In the genomic region with DNA sequence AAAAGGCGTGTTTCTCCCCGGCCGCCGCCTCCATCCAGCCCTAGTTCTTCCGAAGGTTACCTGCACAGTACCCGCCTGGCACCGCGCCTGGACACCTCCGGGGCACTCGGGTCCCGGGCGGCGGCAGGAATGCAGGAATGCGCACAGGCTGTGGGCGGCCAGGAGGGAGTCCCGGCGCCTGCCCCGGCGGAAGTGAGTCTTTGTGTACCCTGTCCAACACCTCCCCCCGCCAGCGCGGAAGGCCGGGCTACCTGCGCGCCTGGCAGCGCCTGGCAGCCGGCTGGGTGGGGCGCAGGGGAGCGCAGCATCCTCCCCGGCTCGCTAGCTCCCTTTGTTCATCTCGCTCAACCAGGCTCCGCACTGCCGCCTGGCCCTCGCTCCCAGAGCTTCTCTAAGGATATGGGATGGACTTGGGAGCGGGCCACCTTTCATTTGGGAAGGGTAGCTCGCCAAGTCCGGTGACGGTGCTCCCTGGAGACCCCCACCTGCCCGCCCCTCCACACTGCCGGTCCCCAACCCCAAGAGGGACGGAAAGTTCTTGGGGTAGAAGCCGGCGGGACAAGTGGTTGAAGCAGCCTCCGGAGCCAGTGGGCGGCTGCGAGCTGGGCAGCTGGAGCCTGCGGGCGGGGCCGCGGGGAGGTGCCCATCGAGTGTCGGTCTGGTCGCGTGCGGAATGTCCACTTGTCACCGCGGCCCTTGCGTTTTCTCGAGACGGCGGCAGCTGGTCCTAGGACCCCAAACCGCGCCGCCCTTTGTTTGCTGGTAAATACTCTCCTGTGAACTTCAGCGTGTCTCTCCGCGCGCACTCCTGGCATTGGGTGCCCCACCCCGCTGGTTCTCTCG, we compare ENCODE assay signal across 8 cellular contexts. TPM values are rescaled to one million over a fixed set of nuclear protein-coding genes. Genes with fewer than 3 reads are reported as not detected.
DNase-seq lines count a peak whose midpoint lies in the region; FAIRE-seq and TF ChIP-seq lines count a peak whose summit lies in the region.

No MANE protein-coding gene starts in this region.

- peak overlapping the region; percentile 87 for H3K27ac Mint-ChIP-seq in osteocyte (ENCODE audit: unreplicated experiment)

- H3K27me3 Mint-ChIP-seq in osteocyte (ENCODE audit: unreplicated experiment), result no peaks in the 10 kb centered on the region

- no peaks in the 10 kb centered on the region for H3K9me3 Mint-ChIP-seq in osteocyte (ENCODE audit: unreplicated experiment)

- H3K4me3 Mint-ChIP-seq in osteocyte (ENCODE audit: unreplicated experiment), result peak overlapping the region; percentile 83

- DNase-seq in DMS 273 (lab: John Stamatoyannopoulos, UW; ENCODE audit: unreplicated experiment), result peak; percentile 85
- DNase-seq in NCI-H510A treated with DMSO at 0.1 percent for 48 hours (lab: John Stamatoyannopoulos, UW), result peak; percentile 77
- DNase-seq in foreskin fibroblast, result peak in 1 of 2 donors; percentile 59
- DNase-seq in osteocyte (ENCODE audit: extremely low spot score, unreplicated experiment), result peak; percentile 88
- DNase-seq in RCC 7860 (ENCODE audit: low spot score), result no peak
- DNase-seq in DMS114 treated with DMSO at 0.1 percent for 48 hours (lab: John Stamatoyannopoulos, UW; ENCODE audit: unreplicated experiment), result no peak
- no peak for DNase-seq in dedifferentiated amniotic fluid mesenchymal stem cell (ENCODE audit: extremely low spot score)
- no peak for DNase-seq in stimulated activated CD4-positive, alpha-beta T cell treated with anti-CD3 and anti-CD28 coated beads, Interleukin-4, amount 100 ng/mL, for 24 hours

- H3K4me1 Mint-ChIP-seq in osteocyte (ENCODE audit: unreplicated experiment), result peaks cover 58% of the 10 kb centered on the region

- H3K36me3 Mint-ChIP-seq in osteocyte (ENCODE audit: unreplicated experiment), result no peaks in the 10 kb centered on the region

- TF ChIP-seq CTCF in foreskin fibroblast (IDR thresholded peaks at IDR 0.05; ENCODE audit: low read depth, low read length) (no peak), osteocyte (IDR thresholded peaks at IDR 0.05) (peak; percentile 18)

- peak overlapping the region; percentile 30 to 39 for H3K4me3 ChIP-seq in foreskin fibroblast (ENCODE audit: low read depth in 1 of 2, low read length in 2 of 2)

- no peak for FAIRE-seq in RCC 7860 (lab: Jason Lieb, UNC)

RNA-seq across cellular contexts. Expression of a gene that starts 1.2 kb away (rescaled TPM):
- 132 and 139 TPM in 2 replicates for total RNA-seq in osteocyte

Comparison
In these comparisons a context has a peak if more than half of its experiments do, and no peak if none do; other contexts are left out.
1. DNase-seq: peak in DMS 273 (single experiment), NCI-H510A treated with DMSO at 0.1 percent for 48 hours (single experiment) and osteocyte (single experiment); none in RCC 7860 (single experiment), DMS114 treated with DMSO at 0.1 percent for 48 hours (single experiment), dedifferentiated amniotic fluid mesenchymal stem cell (single experiment) and stimulated activated CD4-positive, alpha-beta T cell treated with anti-CD3 and anti-CD28 coated beads, Interleukin-4, amount 100 ng/mL, for 24 hours (single experiment).